Comparison of ENCODE assay signal across 1 cellular context in the genomic region with DNA sequence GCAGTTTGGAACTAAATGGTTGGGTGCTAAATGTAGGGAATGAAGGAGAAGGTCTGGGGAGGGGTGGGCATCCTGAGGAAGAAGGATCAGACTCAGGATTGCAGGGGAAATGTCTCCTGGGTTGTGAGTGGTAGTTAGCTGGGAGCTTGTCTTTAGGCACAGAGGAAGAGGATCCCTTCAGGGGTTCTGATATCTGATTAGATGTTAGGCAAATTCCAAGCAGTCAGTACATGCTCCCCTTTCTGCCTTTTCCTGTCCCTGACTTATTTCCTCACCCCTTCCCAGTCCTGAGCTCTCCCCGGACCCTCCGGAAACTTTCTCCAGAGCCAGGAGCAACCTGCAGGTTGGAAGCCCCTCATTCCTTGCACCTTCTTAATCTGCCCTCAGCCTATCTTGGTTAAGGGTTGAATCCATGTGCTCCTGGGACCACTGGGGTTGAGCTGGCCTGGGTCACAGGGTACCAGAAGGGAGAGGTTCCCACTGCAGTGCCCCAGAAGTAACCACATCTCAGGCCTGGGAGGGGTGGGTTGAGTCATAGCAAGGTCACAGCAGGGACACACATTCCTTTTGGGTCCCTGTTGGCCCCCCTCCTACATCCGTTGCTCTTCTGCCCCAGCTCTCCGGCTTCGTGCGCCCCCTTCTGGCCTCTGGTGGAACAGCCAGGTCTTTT.
A peak's percentile ranks its signal among the peaks of the same experiment; 100 is the strongest.
TF ChIP-seq lines count a peak whose summit lies in the region.

No MANE protein-coding gene starts in this region.

TF ChIP-seq in HepG2, 621 proteins besides CTCF, POLR2A, EP300 and RAD21 (continued from another document):
- TF ChIP-seq, protein P1, sequence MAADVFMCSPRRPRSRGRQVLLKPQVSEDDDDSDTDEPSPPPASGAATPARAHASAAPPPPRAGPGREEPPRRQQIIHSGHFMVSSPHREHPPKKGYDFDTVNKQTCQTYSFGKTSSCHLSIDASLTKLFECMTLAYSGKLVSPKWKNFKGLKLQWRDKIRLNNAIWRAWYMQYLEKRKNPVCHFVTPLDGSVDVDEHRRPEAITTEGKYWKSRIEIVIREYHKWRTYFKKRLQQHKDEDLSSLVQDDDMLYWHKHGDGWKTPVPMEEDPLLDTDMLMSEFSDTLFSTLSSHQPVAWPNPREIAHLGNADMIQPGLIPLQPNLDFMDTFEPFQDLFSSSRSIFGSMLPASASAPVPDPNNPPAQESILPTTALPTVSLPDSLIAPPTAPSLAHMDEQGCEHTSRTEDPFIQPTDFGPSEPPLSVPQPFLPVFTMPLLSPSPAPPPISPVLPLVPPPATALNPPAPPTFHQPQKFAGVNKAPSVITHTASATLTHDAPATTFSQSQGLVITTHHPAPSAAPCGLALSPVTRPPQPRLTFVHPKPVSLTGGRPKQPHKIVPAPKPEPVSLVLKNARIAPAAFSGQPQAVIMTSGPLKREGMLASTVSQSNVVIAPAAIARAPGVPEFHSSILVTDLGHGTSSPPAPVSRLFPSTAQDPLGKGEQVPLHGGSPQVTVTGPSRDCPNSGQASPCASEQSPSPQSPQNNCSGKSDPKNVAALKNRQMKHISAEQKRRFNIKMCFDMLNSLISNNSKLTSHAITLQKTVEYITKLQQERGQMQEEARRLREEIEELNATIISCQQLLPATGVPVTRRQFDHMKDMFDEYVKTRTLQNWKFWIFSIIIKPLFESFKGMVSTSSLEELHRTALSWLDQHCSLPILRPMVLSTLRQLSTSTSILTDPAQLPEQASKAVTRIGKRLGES (CRISPR knock-in tag; IDR thresholded peaks at IDR 0.05; ENCODE audit: borderline replicate concordance) = no peak
- TF ChIP-seq ZFP90 (CRISPR knock-in tag; IDR thresholded peaks at IDR 0.05; ENCODE audit: borderline replicate concordance) (no peak), KDM2A (CRISPR knock-in tag; IDR thresholded peaks at IDR 0.05; ENCODE audit: borderline replicate concordance, low read depth) (peak; percentile 44; the same call in 1 of the 2 replicates), ZFX (CRISPR knock-in tag; IDR thresholded peaks at IDR 0.05; ENCODE audit: low read depth) (peak; percentile 41; the same call in 1 of the 2 replicates), LCORL (IDR thresholded peaks at IDR 0.05) (0 out of 2 replicates have a peak, but pooled peaks have one; percentile 10), LCORL (CRISPR knock-in tag; IDR thresholded peaks at IDR 0.05) (peak; percentile 87), ZNF274 (CRISPR knock-in tag; IDR thresholded peaks at IDR 0.05) (no peak), RARA (CRISPR knock-in tag; IDR thresholded peaks at IDR 0.05) (peak; percentile 100), ZSCAN20 (CRISPR knock-in tag; IDR thresholded peaks at IDR 0.05; ENCODE audit: borderline replicate concordance) (no peak), PHF21A (CRISPR knock-in tag; IDR thresholded peaks at IDR 0.05) (peak; percentile 50; the same call in 1 of the 2 replicates), FOXK1 (CRISPR knock-in tag; IDR thresholded peaks at IDR 0.05; ENCODE audit: borderline replicate concordance, low read depth) (peak; percentile 25; the same call in 1 of the 2 replicates), IKZF4 (CRISPR knock-in tag; IDR thresholded peaks at IDR 0.05; ENCODE audit: borderline replicate concordance, low read depth, not compliant biosample characterization) (no peak), ZFY (CRISPR knock-in tag; IDR thresholded peaks at IDR 0.05) (no peak), CREM (IDR thresholded peaks at IDR 0.05) (peak; percentile 15; the same call in 1 of the 2 replicates), CREM (CRISPR knock-in tag; IDR thresholded peaks at IDR 0.05) (no peak), BRCA1 (CRISPR knock-in tag; IDR thresholded peaks at IDR 0.05) (no peak), GPN1 (CRISPR knock-in tag; IDR thresholded peaks at IDR 0.05; ENCODE audit: borderline replicate concordance) (no peak), KMT2B (CRISPR knock-in tag; IDR thresholded peaks at IDR 0.05) (peak; percentile 14; the same call in 1 of the 2 replicates), RAD51 (IDR thresholded peaks at IDR 0.05; ENCODE audit: borderline replicate concordance) (no peak), ZNF614 (CRISPR knock-in tag; IDR thresholded peaks at IDR 0.05; ENCODE audit: borderline replicate concordance) (0 out of 2 replicates have a peak, but pooled peaks have one; percentile 45), ZNF343 (CRISPR knock-in tag; IDR thresholded peaks at IDR 0.05) (no peak)
- TF ChIP-seq, protein P2, sequence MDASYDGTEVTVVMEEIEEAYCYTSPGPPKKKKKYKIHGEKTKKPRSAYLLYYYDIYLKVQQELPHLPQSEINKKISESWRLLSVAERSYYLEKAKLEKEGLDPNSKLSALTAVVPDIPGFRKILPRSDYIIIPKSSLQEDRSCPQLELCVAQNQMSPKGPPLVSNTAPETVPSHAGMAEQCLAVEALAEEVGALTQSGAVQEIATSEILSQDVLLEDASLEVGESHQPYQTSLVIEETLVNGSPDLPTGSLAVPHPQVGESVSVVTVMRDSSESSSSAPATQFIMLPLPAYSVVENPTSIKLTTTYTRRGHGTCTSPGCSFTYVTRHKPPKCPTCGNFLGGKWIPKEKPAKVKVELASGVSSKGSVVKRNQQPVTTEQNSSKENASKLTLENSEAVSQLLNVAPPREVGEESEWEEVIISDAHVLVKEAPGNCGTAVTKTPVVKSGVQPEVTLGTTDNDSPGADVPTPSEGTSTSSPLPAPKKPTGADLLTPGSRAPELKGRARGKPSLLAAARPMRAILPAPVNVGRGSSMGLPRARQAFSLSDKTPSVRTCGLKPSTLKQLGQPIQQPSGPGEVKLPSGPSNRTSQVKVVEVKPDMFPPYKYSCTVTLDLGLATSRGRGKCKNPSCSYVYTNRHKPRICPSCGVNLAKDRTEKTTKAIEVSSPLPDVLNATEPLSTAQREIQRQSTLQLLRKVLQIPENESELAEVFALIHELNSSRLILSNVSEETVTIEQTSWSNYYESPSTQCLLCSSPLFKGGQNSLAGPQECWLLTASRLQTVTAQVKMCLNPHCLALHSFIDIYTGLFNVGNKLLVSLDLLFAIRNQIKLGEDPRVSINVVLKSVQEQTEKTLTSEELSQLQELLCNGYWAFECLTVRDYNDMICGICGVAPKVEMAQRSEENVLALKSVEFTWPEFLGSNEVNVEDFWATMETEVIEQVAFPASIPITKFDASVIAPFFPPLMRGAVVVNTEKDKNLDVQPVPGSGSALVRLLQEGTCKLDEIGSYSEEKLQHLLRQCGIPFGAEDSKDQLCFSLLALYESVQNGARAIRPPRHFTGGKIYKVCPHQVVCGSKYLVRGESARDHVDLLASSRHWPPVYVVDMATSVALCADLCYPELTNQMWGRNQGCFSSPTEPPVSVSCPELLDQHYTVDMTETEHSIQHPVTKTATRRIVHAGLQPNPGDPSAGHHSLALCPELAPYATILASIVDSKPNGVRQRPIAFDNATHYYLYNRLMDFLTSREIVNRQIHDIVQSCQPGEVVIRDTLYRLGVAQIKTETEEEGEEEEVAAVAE (CRISPR knock-in tag; IDR thresholded peaks at IDR 0.05; ENCODE audit: borderline replicate concordance) = no peak
- TF ChIP-seq, protein P3, sequence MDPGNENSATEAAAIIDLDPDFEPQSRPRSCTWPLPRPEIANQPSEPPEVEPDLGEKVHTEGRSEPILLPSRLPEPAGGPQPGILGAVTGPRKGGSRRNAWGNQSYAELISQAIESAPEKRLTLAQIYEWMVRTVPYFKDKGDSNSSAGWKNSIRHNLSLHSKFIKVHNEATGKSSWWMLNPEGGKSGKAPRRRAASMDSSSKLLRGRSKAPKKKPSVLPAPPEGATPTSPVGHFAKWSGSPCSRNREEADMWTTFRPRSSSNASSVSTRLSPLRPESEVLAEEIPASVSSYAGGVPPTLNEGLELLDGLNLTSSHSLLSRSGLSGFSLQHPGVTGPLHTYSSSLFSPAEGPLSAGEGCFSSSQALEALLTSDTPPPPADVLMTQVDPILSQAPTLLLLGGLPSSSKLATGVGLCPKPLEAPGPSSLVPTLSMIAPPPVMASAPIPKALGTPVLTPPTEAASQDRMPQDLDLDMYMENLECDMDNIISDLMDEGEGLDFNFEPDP (CRISPR knock-in tag; conservative IDR thresholded peaks at IDR 0.05) = no peak
- TF ChIP-seq, protein P4, sequence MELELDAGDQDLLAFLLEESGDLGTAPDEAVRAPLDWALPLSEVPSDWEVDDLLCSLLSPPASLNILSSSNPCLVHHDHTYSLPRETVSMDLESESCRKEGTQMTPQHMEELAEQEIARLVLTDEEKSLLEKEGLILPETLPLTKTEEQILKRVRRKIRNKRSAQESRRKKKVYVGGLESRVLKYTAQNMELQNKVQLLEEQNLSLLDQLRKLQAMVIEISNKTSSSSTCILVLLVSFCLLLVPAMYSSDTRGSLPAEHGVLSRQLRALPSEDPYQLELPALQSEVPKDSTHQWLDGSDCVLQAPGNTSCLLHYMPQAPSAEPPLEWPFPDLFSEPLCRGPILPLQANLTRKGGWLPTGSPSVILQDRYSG (CRISPR knock-in tag; IDR thresholded peaks at IDR 0.05) = no peak
